ENCODE assay signal across 1 cellular context in the genomic region with DNA sequence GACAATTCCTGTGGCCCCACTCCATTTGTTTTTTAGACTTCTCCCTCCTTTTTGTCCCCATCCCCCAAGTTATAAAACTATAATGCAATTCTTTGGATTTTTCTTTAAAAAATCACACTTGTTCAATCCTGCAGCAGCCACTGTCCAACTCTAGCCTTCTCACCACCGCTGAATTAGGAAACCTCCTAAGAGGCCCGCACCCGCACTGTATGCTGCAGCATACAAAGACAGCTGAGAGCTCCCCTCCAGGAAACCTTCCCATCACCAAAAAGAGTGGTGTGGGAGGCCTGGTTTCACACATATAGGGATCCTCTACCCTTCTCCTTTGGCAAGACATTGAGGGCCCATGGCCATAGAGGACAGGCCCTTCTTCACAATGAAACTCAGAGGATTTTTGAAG.
TF ChIP-seq lines count a peak whose summit lies in the region.

No MANE protein-coding gene starts in this region.

TF ChIP-seq in IMR-90, 13 proteins besides CTCF, POLR2A, EP300 and RAD21:
- no peak for TF ChIP-seq MAZ (IDR thresholded peaks at IDR 0.05; ENCODE audit: borderline replicate concordance, low read depth, low read length)
- no peak for TF ChIP-seq CHD1 (IDR thresholded peaks at IDR 0.05; ENCODE audit: low read depth, low read length)
- no peak for TF ChIP-seq CEBPB (IDR thresholded peaks at IDR 0.05; ENCODE audit: low read depth, low read length)
- no peak for TF ChIP-seq RCOR1 (IDR thresholded peaks at IDR 0.05; ENCODE audit: insufficient replicate concordance, low read length)
- no peak for TF ChIP-seq MXI1 (IDR thresholded peaks at IDR 0.05; ENCODE audit: borderline replicate concordance, low read depth, low read length)
- no peak for TF ChIP-seq MAFK (IDR thresholded peaks at IDR 0.05; ENCODE audit: low read depth, low read length)
- TF ChIP-seq NFE2L2 (IDR thresholded peaks at IDR 0.05; ENCODE audit: low read depth, low read length), result no peak
- TF ChIP-seq SMC3 (IDR thresholded peaks at IDR 0.05; ENCODE audit: low read depth, low read length), result no peak
- no peak for TF ChIP-seq FOS (IDR thresholded peaks at IDR 0.05; ENCODE audit: low read depth, low read length)
TF ChIP-seq in IMR-90: peak in this region for 0.
